In the genomic region with DNA sequence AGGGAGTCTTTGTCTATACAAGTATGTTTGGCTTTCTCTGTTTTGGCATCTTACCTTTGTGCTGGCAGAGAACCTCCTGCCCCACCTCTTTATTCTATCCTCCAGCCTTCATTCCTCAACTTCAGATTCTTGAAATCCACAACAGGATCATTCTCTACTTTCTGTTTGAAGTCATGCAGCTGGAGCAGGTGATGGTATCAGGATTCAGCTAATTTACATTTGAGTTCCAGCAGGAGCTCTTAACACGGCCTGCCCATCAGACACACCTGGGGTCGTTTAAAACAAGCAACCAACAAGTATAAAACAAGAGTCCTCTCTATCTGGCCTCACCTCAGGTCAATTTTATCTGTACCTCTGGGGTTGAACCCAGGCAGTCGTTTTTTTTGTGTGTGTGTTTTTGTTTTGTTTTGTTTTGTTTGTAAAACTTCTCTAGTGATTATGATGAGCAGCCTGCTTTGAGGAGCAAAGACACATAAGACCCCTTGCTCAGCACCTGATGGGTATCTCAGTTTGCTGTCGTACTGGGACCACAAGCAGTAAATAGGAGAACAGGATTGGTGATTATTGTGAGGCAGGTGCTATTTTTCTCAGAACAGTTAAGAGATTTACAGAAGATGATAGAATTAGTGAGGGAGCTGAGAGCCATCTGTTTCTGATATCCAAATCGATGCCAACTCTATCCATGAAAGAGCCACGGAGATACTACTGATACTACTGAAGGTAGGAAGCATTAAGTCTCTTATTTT, we compare ENCODE assay signal across 1 cellular context.
TF ChIP-seq lines count a peak whose summit lies in the region.

No MANE protein-coding gene starts in this region.

TF ChIP-seq in GM23338, 12 proteins besides CTCF, POLR2A, EP300 and RAD21 (continued from another document):
- TF ChIP-seq REST (IDR thresholded peaks at IDR 0.05; ENCODE audit: unreplicated experiment) (no peak), ZNF331 (CRISPR knock-in tag; IDR thresholded peaks at IDR 0.05; ENCODE audit: low read depth) (no peak), ZNF462 (CRISPR knock-in tag; IDR thresholded peaks at IDR 0.05) (no peak; the same call in 1 of the 2 replicates), EZH2phosphoT487 (IDR thresholded peaks at IDR 0.05; ENCODE audit: unreplicated experiment) (no peak), CREB1 (CRISPR knock-in tag; IDR thresholded peaks at IDR 0.05; ENCODE audit: low read depth) (no peak), NANOG (IDR thresholded peaks at IDR 0.05; ENCODE audit: borderline replicate concordance) (no peak), JUNB (IDR thresholded peaks at IDR 0.05; ENCODE audit: unreplicated experiment) (no peak), ETS1 (IDR thresholded peaks at IDR 0.05) (no peak)
